ENCODE assay signal across 22 cellular contexts in genomic region chr3:21542656-21543379, GRCh38.
"Had no signal": no experiment of that assay in that cellular context is flagged by ENCODE, and none has a peak within 500 bp of the region (broad histone marks: within the 10 kb centered on the region; RNA-seq: fewer than 3 reads in every experiment).

No MANE protein-coding gene starts in this region.

- H3K36me3 Mint-ChIP-seq: activated naive CD4-positive, alpha-beta T cell treated with anti-CD3 and anti-CD28 coated beads, Interleukin-2, amount 50 U/mL, for 72 hours had no signal

- H3K36me3 ChIP-seq: colonic mucosa, esophagus squamous epithelium, ovary, sigmoid colon, stomach, thoracic aorta had no signal

- H3K27me3 ChIP-seq: body of pancreas, colonic mucosa, esophagus squamous epithelium, ovary, sigmoid colon, stomach had no signal

- H3K27ac Mint-ChIP-seq: activated CD8-positive, alpha-beta T cell treated with anti-CD3 and anti-CD28 coated beads, Interleukin-2, amount 10 ng/mL, durations not matched to agents 7 days and 5 days; activated naive CD4-positive, alpha-beta T cell treated with anti-CD3 and anti-CD28 coated beads, Interleukin-2, amount 50 U/mL, for 72 hours had no signal

- DNase-seq: activated CD4-positive, alpha-beta T cell treated with anti-CD3 and anti-CD28 coated beads for 48 hours; activated CD8-positive, alpha-beta memory T cell treated with anti-CD3 and anti-CD28 coated beads, Interleukin-2, amount 50 U/mL, for 4 hours; activated CD8-positive, alpha-beta T cell treated with anti-CD3 and anti-CD28 coated beads, Interleukin-2, amount 10 ng/mL, durations not matched to agents 7 days and 5 days; activated gamma-delta T cell; activated T-cell treated with anti-CD3 and anti-CD28 coated beads, Interleukin-2, amount 50 U/mL, for 48 hours; body of pancreas; central memory CD4-positive, alpha-beta T cell; colonic mucosa; esophagus squamous epithelium; hippocampal formation; left colon; midbrain; ovary; sigmoid colon; stimulated activated CD4-positive, alpha-beta T cell treated with anti-CD3 and anti-CD28 coated beads, Interleukin-12 subunit alpha, Interleukin-12 subunit beta, amount 100 ng/mL, for 4 hours; stimulated activated CD4-positive, alpha-beta T cell treated with anti-CD3 and anti-CD28 coated beads, Interleukin-2, amount 100 ng/mL, for 24 hours; stomach had no signal

- H3K4me1 ChIP-seq: body of pancreas, colonic mucosa, esophagus squamous epithelium, sigmoid colon, stomach had no signal

- H3K4me1 Mint-ChIP-seq: neural crest cell had no signal

- FAIRE-seq: endothelial cell of umbilical vein had no signal

- ATAC-seq: activated CD8-positive, alpha-beta T cell treated with anti-CD3 and anti-CD28 coated beads, Interleukin-2, amount 10 ng/mL, durations not matched to agents 7 days and 5 days; activated naive CD4-positive, alpha-beta T cell treated with anti-CD3 and anti-CD28 coated beads, Interleukin-2, amount 50 U/mL, for 72 hours; body of pancreas; left colon had no signal

- H3K4me3 ChIP-seq: body of pancreas, colonic mucosa, esophagus squamous epithelium, lung, ovary, sigmoid colon, stomach, thoracic aorta had no signal

- H3K9me3 ChIP-seq: body of pancreas, colonic mucosa, esophagus squamous epithelium, ovary, thoracic aorta had no signal

- H3K27ac ChIP-seq: body of pancreas, colonic mucosa, esophagus squamous epithelium, ovary, sigmoid colon, stomach, thoracic aorta had no signal

- H3K4me3 Mint-ChIP-seq: activated CD8-positive, alpha-beta T cell treated with anti-CD3 and anti-CD28 coated beads, Interleukin-2, amount 10 ng/mL, durations not matched to agents 7 days and 5 days; neural crest cell had no signal
